Comparison of ENCODE assay signal across 23 cellular contexts in genomic region chr2:223900066-223900465, GRCh38.
"Had no signal": no experiment of that assay in that cellular context is flagged by ENCODE, and none has a peak within 500 bp of the region (broad histone marks: within the 10 kb centered on the region; RNA-seq: fewer than 3 reads in every experiment).

No MANE protein-coding gene starts in this region.

- H3K4me3 Mint-ChIP-seq: T-helper 17 cell had no signal

- H3K27ac ChIP-seq: KMS-11, Peyer's patch, SJCRH30 had no signal

- H3K9me3 ChIP-seq: Peyer's patch, SJCRH30 had no signal

- H3K27me3 Mint-ChIP-seq: T-helper 17 cell had no signal

- H3K9ac ChIP-seq: KMS-11 had no signal

- H3K27me3 ChIP-seq: Peyer's patch, SJCRH30 had no signal

- DNase-seq: IMR-90, Kasumi-1, NCI-H1092, NCI-H1105 treated with DMSO at 0.1 percent for 48 hours, NCI-H1417 treated with DMSO at 0.1 percent for 48 hours, NCI-H146, NCI-H1694 treated with DMSO at 0.1 percent for 48 hours, NCI-H1930, NCI-H2081, NCI-H2107, NCI-H2227 treated with DMSO at 0.1 percent for 48 hours, NCI-H524, NCI-H526 treated with DMSO at 0.1 percent for 48 hours, NCI-H748 treated with DMSO at 0.1 percent for 48 hours, PC-3, Peyer's patch, SHP77 treated with DMSO at 0.1 percent for 48 hours, SJCRH30, T-helper 1 cell, T-helper 17 cell had no signal

- H3K4me2 ChIP-seq: KMS-11 had no signal

- ATAC-seq: PC-3, Right ventricle myocardium inferior, SK-N-SH treated with all-trans-retinoic acid at 6 μM for 48 hours, T-helper 17 cell had no signal

- H3K27ac Mint-ChIP-seq: T-helper 17 cell had no signal

- H3K4me3 ChIP-seq: Peyer's patch, SJCRH30 had no signal
